Comparison of ENCODE assay signal across 30 cellular contexts in genomic region chr7:136884492-136884891, GRCh38. TPM values are rescaled to one million over a fixed set of nuclear protein-coding genes. Genes with fewer than 3 reads are reported as not detected.
"Had no signal": no experiment of that assay in that cellular context is flagged by ENCODE, and none has a peak within 500 bp of the region (broad histone marks: within the 10 kb centered on the region; RNA-seq: fewer than 3 reads in every experiment).

No MANE protein-coding gene starts in this region.

- H3K27ac Mint-ChIP-seq: activated naive CD8-positive, alpha-beta T cell; effector memory CD8-positive, alpha-beta T cell; naive thymus-derived CD8-positive, alpha-beta T cell had no signal

- H3K4me3 Mint-ChIP-seq: activated naive CD8-positive, alpha-beta T cell; effector memory CD8-positive, alpha-beta T cell; naive thymus-derived CD8-positive, alpha-beta T cell; neural crest cell had no signal

- H2AFZ ChIP-seq: parathyroid adenoma had no signal

- H3K9ac ChIP-seq: parathyroid adenoma had no signal

- H3K36me3 ChIP-seq: colonic mucosa, spleen, transverse colon, vagina had no signal

- H3K27me3 Mint-ChIP-seq: activated naive CD8-positive, alpha-beta T cell; effector memory CD8-positive, alpha-beta T cell had no signal

- H3K27me3 ChIP-seq: colonic mucosa, spleen, testis, transverse colon, vagina had no signal

- H3K4me1 ChIP-seq: colonic mucosa, parathyroid adenoma, psoas muscle, spleen, vagina had no signal

- ATAC-seq: activated CD4-positive, CD25-positive, alpha-beta regulatory T cell treated with anti-CD3 and anti-CD28 coated beads, Interleukin-2, amount 50 U/mL, for 24 hours; effector memory CD8-positive, alpha-beta T cell; left lobe of liver; naive thymus-derived CD8-positive, alpha-beta T cell; psoas muscle had no signal

- H3K4me1 Mint-ChIP-seq: naive thymus-derived CD8-positive, alpha-beta T cell; neural crest cell had no signal

- H3K79me2 ChIP-seq: parathyroid adenoma had no signal

- H3K4me3 ChIP-seq: colonic mucosa, dorsolateral prefrontal cortex, psoas muscle, spleen, testis, transverse colon, vagina had no signal

- DNase-seq: activated CD4-positive, alpha-beta T cell treated with anti-CD3 and anti-CD28 coated beads for 48 hours; activated CD4-positive, alpha-beta T cell treated with anti-CD3 and anti-CD28 coated beads, Interleukin-2, amount 50 U/mL, for 48 hours; activated CD8-positive, alpha-beta memory T cell treated with anti-CD3 and anti-CD28 coated beads for 24 hours; activated effector memory CD4-positive, alpha-beta T cell treated with Interleukin-2 at 50 U/mL for 16 hours; activated naive CD4-positive, alpha-beta T cell treated with Interleukin-2 at 50 U/mL for 16 hours; anterior cingulate cortex; cerebellar nuclear complex; colonic mucosa; dorsolateral prefrontal cortex; effector memory CD8-positive, alpha-beta T cell; foreskin fibroblast; head of caudate nucleus; mammary epithelial cell; midbrain; naive thymus-derived CD8-positive, alpha-beta T cell; occipital lobe; psoas muscle; spleen; stimulated activated naive CD4-positive, alpha-beta T cell; testis; transverse colon had no signal

- H3K36me3 Mint-ChIP-seq: activated naive CD8-positive, alpha-beta T cell; naive thymus-derived CD8-positive, alpha-beta T cell had no signal

- H3K9me3 ChIP-seq: colonic mucosa, psoas muscle, spleen, testis, transverse colon, vagina had no signal

- H3K27ac ChIP-seq: colonic mucosa, dorsolateral prefrontal cortex, parathyroid adenoma, psoas muscle, spleen, testis, transverse colon, vagina had no signal

RNA-seq across cellular contexts. Expression of gene CHRM2, which starts 16.0 kb away (rescaled TPM):
- total RNA-seq: endothelial cell of umbilical vein; kidney epithelial cell; mammary epithelial cell; naive thymus-derived CD8-positive, alpha-beta T cell; psoas muscle; T-helper 1 cell treated with Interleukin-12 subunit alpha and Interleukin-12 subunit beta and Interleukin-4 antibody, amounts not matched to agents 30 ng/mL and 1 ng/mL, for 36 hours had no signal
- polyA plus RNA-seq: endothelial cell of umbilical vein; mammary epithelial cell; naive thymus-derived CD8-positive, alpha-beta T cell; psoas muscle; spleen had no signal
